In the genomic region with DNA sequence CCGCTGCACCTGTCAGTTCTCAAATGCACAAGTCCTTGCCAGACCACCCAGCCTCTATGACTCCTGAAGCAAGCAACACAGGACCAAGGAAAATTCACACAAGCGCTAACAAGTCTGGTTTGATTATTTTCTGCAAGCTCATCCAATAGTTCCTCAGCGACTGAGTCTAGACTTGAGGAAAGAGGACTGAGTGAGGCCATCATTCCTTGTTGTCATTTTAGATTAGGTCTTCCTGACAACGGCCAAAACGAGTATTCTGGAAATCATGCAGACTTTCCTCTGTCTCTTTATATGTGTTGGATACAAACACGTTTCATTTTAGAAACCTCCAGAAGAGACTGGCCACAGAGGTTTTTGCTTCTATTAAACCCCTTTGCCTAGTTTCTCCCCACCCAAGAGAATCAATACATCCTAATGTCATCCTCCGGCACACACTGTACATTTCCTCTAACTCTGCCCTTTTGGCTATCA, we compare ENCODE assay signal across 8 cellular contexts. TPM values are rescaled to one million over a fixed set of nuclear protein-coding genes. Genes with fewer than 3 reads are reported as not detected.
DNase-seq lines count a peak whose midpoint lies in the region; ATAC-seq and TF ChIP-seq lines count a peak whose summit lies in the region.

No MANE protein-coding gene starts in this region.

- H3K27ac ChIP-seq in 22Rv1 (peak overlapping the region; percentile 99), VCaP (peak overlapping the region; percentile 98), psoas muscle (peak overlapping the region; percentile 98)

- H3K4me1 ChIP-seq in psoas muscle: peaks cover 29% of the 10 kb centered on the region

- DNase-seq in GM12865 (ENCODE audit: low read depth): peak; percentile 37
- peak; percentile 31 for DNase-seq in fibroblast of pulmonary artery (ENCODE audit: low read depth)
- DNase-seq in psoas muscle: no peak
- DNase-seq in HuH-7 (ENCODE audit: low spot score): no peak
- DNase-seq in iPS-NIHi7 (ENCODE audit: extremely low spot score): no peak

- WGBS in psoas muscle, 3 donors: 2 to 3% (median 3%) methylated on average over 7 of the region's 7 CpGs

- ATAC-seq in psoas muscle (peak in 1 of 4 donors; percentile 2), HG03108 (IDR thresholded peaks at IDR 0.05; ENCODE audit: unreplicated experiment) (no peak)

- intact Hi-C loops in psoas muscle (cut with DNase I): no loop called here

- peak overlapping the region; percentile 72 for H3K4me3 ChIP-seq in GM12865 (ENCODE audit: low read depth, low read length)
- H3K4me3 ChIP-seq in fibroblast of pulmonary artery (replicated peaks; ENCODE audit: low read depth, low read length): peak overlapping the region; percentile 81
- peak overlapping the region; percentile 89 for H3K4me3 ChIP-seq in psoas muscle

- no peak for TF ChIP-seq CTCF in 22Rv1 (IDR thresholded peaks at IDR 0.05)
- TF ChIP-seq CTCF in GM12865 (IDR thresholded peaks at IDR 0.05; ENCODE audit: insufficient read depth, low read depth, low read length, missing control alignments): no peak
- no peak for TF ChIP-seq CTCF in VCaP (conservative IDR thresholded peaks at IDR 0.05)
- TF ChIP-seq CTCF in fibroblast of pulmonary artery (IDR thresholded peaks at IDR 0.05; ENCODE audit: low read length, missing control alignments): no peak
- no peak for TF ChIP-seq CTCF in psoas muscle (IDR thresholded peaks at IDR 0.05)

- peaks cover 9 to 25% of the 10 kb centered on the region in 2 donors for H3K36me3 ChIP-seq in psoas muscle (ENCODE audit: insufficient read depth in 1 of 2, low read depth in 1 of 2)

- H3K9me3 ChIP-seq in psoas muscle: no peaks in the 10 kb centered on the region

- H3K27me3 ChIP-seq in psoas muscle (ENCODE audit: insufficient read depth in 3 of 3, low read length in 2 of 3): no peaks in the 10 kb centered on the region

RNA-seq across cellular contexts. Expression of a gene that starts 0.6 kb away (rescaled TPM):
- 100 to 1,000 TPM in 3 of 4 donors, 10 to 100 TPM in 1; 67.4 to 138 (median 114) TPM for total RNA-seq in psoas muscle
- polyA plus RNA-seq in psoas muscle: 100 to 1,000 TPM in 2 of 3 donors, 10 to 100 TPM in 1; 61.7 to 137 (median 125) TPM

RNA-seq across cellular contexts. Expression of a gene that starts 1.1 kb away (rescaled TPM):
- total RNA-seq in psoas muscle: 10 to 100 TPM; 47.4 to 91.0 (median 73.9) TPM
- 10 to 100 TPM; 46.3 to 56.0 (median 55.8) TPM for polyA plus RNA-seq in psoas muscle

RNA-seq across cellular contexts. Expression of a gene that starts 31.2 kb away (rescaled TPM):
- total RNA-seq in psoas muscle: 10 to 100 TPM in 1 of 4 donors, 1 to 10 TPM in 3; 6.7 to 14.9 (median 8.3) TPM
- 10 to 100 TPM in 2 of 3 donors, 1 to 10 TPM in 1; 8.8 to 14.6 (median 12.5) TPM for polyA plus RNA-seq in psoas muscle

RNA-seq across cellular contexts. Expression of a gene that starts 54.4 kb away (rescaled TPM):
- total RNA-seq in psoas muscle: 100 to 1,000 TPM; 147 to 224 (median 176) TPM
- polyA plus RNA-seq in psoas muscle: 100 to 1,000 TPM; 269 to 380 (median 341) TPM

RNA-seq across cellular contexts. Expression of a gene that starts 54.6 kb away (rescaled TPM):
- total RNA-seq in psoas muscle: 10 to 100 TPM; 20.1 to 26.2 (median 24.8) TPM
- 10 to 100 TPM; 14.4 to 41.9 (median 41.0) TPM for polyA plus RNA-seq in psoas muscle

Comparison
In these comparisons a context has a peak if more than half of its experiments do, and no peak if none do; other contexts are left out.
1. DNase-seq: peak in GM12865 (single experiment) and fibroblast of pulmonary artery (single experiment); none in psoas muscle (0 of 2), HuH-7 (single experiment) and iPS-NIHi7 (single experiment).
2. Peak in every context shown above with its lines, with median percentiles within 50 percentile points of each other: H3K27ac ChIP-seq and H3K4me3 ChIP-seq.